ENCODE assay signal across 30 cellular contexts in genomic region chr16:78520470-78520869, GRCh38.
"Had no signal": no experiment of that assay in that cellular context is flagged by ENCODE, and none has a peak within 500 bp of the region (broad histone marks: within the 10 kb centered on the region; RNA-seq: fewer than 3 reads in every experiment).

No MANE protein-coding gene starts in this region.

- H3K27ac Mint-ChIP-seq: mesothelial cell of epicardium; naive B cell; natural killer cell; nephron progenitor cell; neural progenitor cell; progenitor cell of endocrine pancreas; stimulated activated memory B cell treated with anti-CD40 and anti-IgM and Interleukin-4, amounts not matched to agents 10 μg/mL and 1 μg/mL and 100 μg/mL, for 72 hours; stimulated activated naive CD8-positive, alpha-beta T cell treated with anti-CD3 and anti-CD28 coated beads, Interleukin-15, amount 100 ng/mL, for 72 hours; type B pancreatic cell had no signal

- H2AFZ ChIP-seq: neural progenitor cell had no signal

- DNase-seq: head of caudate nucleus; hippocampal formation; kidney glomerular epithelial cell; left cardiac atrium; left ventricle myocardium superior; mesendoderm; naive B cell; natural killer cell; nephron progenitor cell; occipital lobe; right cardiac atrium; small intestine; spleen; stimulated activated CD4-positive, alpha-beta T cell treated with anti-CD3 and anti-CD28 coated beads, Interleukin-1b, Interleukin-23, amount 100 ng/mL, for 48 hours; stimulated activated CD4-positive, alpha-beta T cell treated with anti-CD3 and anti-CD28 coated beads, Interleukin-2, amount 100 ng/mL, for 48 hours; stimulated activated CD4-positive, alpha-beta T cell treated with anti-CD3 and anti-CD28 coated beads, Interleukin-4, amount 100 ng/mL, for 4 hours; stimulated activated CD8-positive, alpha-beta memory T cell treated with anti-CD3 and anti-CD28 coated beads, Interleukin-4, amount 100 ng/mL, for 48 hours; stimulated activated naive CD4-positive, alpha-beta T cell treated with Interleukin-2 at 50 U/mL for 16 hours; stimulated activated naive CD8-positive, alpha-beta T cell treated with anti-CD3 and anti-CD28 coated beads, Interleukin-15, amount 100 ng/mL, for 72 hours; substantia nigra had no signal

- H3K4me3 ChIP-seq: lung, neural progenitor cell, spleen, tibial nerve had no signal

- H3K9me3 Mint-ChIP-seq: naive B cell; natural killer cell; neural progenitor cell; stimulated activated memory B cell treated with anti-CD40 and anti-IgM and Interleukin-4, amounts not matched to agents 10 μg/mL and 1 μg/mL and 100 μg/mL, for 72 hours; stimulated activated naive CD8-positive, alpha-beta T cell treated with anti-CD3 and anti-CD28 coated beads, Interleukin-15, amount 100 ng/mL, for 72 hours; type B pancreatic cell had no signal

- H3K27ac ChIP-seq: neural progenitor cell, neutrophil, tibial nerve had no signal

- ATAC-seq: left cardiac atrium; left lobe of liver; left ventricle myocardium superior; natural killer cell; right cardiac atrium; sciatic nerve; stimulated activated memory B cell treated with anti-CD40 and anti-IgM and Interleukin-4, amounts not matched to agents 10 μg/mL and 1 μg/mL and 100 μg/mL, for 72 hours; stimulated activated naive CD8-positive, alpha-beta T cell treated with anti-CD3 and anti-CD28 coated beads, Interleukin-15, amount 100 ng/mL, for 72 hours had no signal

- H3K36me3 Mint-ChIP-seq: mesothelial cell of epicardium; naive B cell; natural killer cell; neural progenitor cell; stimulated activated memory B cell treated with anti-CD40 and anti-IgM and Interleukin-4, amounts not matched to agents 10 μg/mL and 1 μg/mL and 100 μg/mL, for 72 hours had no signal

- H3K4me1 Mint-ChIP-seq: natural killer cell; stimulated activated naive CD8-positive, alpha-beta T cell treated with anti-CD3 and anti-CD28 coated beads, Interleukin-15, amount 100 ng/mL, for 72 hours had no signal

- H3K9me3 ChIP-seq: neutrophil, spleen, tibial nerve had no signal

- H3K4me1 ChIP-seq: neural progenitor cell, tibial nerve had no signal

- H3K27me3 Mint-ChIP-seq: naive B cell; progenitor cell of endocrine pancreas; stimulated activated memory B cell treated with anti-CD40 and anti-IgM and Interleukin-4, amounts not matched to agents 10 μg/mL and 1 μg/mL and 100 μg/mL, for 72 hours; stimulated activated naive CD8-positive, alpha-beta T cell treated with anti-CD3 and anti-CD28 coated beads, Interleukin-15, amount 100 ng/mL, for 72 hours; type B pancreatic cell had no signal

- H3K9ac ChIP-seq: neural progenitor cell had no signal

- H3K4me3 Mint-ChIP-seq: mesothelial cell of epicardium; naive B cell; natural killer cell; nephron progenitor cell; neural progenitor cell; stimulated activated memory B cell treated with anti-CD40 and anti-IgM and Interleukin-4, amounts not matched to agents 10 μg/mL and 1 μg/mL and 100 μg/mL, for 72 hours; stimulated activated naive CD8-positive, alpha-beta T cell treated with anti-CD3 and anti-CD28 coated beads, Interleukin-15, amount 100 ng/mL, for 72 hours; type B pancreatic cell had no signal

- H3K27me3 ChIP-seq: neural progenitor cell, neutrophil, spleen, tibial nerve had no signal

- H3K4me2 ChIP-seq: neural progenitor cell had no signal

- H3K36me3 ChIP-seq: neural progenitor cell, neutrophil, spleen, tibial nerve had no signal
